8 cellular contexts compared by ENCODE assay signal in the genomic region with DNA sequence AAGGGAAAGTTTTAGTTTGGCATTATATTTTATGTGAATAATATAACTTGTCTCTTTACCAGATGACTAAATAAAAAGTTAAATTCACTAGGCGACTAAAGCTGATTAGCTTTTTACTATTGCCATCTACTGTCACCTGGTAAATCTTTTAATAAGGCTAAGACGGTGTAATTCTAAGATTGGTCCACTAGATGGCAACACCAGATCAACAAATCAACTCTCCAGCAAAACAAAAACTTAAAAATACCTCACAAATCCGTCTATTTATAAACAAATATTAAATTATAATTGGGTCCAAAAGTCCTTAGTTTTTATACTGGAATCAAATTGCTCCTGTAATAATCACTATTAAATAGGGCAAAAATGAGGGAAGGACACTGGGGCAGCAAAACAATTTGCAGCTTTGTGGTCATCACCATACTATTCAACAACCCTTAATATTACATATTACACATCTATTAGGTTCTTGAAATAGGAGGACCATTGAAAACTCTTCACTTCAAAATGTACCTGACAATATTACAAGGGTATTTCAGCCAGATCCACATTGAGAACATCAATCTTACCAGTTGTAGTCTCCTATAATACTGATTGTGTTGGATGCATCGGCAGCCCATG. TPM values are rescaled to one million over a fixed set of nuclear protein-coding genes. Genes with fewer than 3 reads are reported as not detected.
DNase-seq lines count a peak whose midpoint lies in the region; ATAC-seq and TF ChIP-seq lines count a peak whose summit lies in the region.

No MANE protein-coding gene starts in this region.

- peak; percentile 2 for DNase-seq in A172 (ENCODE audit: low spot score)
- peak; percentile 5 for DNase-seq in GM10248 (ENCODE audit: extremely low spot score)
- DNase-seq in NCI-H526 treated with DMSO at 0.1 percent for 48 hours (lab: John Stamatoyannopoulos, UW) = peak; percentile 18
- DNase-seq in cerebellar cortex (ENCODE audit: low spot score) = peak; percentile 71
- DNase-seq in medulla oblongata (ENCODE audit: extremely low spot score) = peak; percentile 80
- DNase-seq in amniotic stem cell (lab: John Stamatoyannopoulos, UW) = no peak

- TF ChIP-seq CTCF in GM10248 (IDR thresholded peaks at IDR 0.05; ENCODE audit: control extremely low read depth, extremely low read depth, low read depth, missing control alignments) = peak; percentile 44

- POLR2A ChIA-PET in GM10248 (lab: Yijun Ruan, JAX) = no interaction called here

- no peak for ATAC-seq in GM21529 (IDR thresholded peaks at IDR 0.05; ENCODE audit: unreplicated experiment)
- no peak for ATAC-seq in GM18873 (IDR thresholded peaks at IDR 0.05; ENCODE audit: low FRiP score, unreplicated experiment)

- CTCF ChIA-PET in GM10248 (lab: Yijun Ruan, JAX) = interaction anchor here (0.7 to 4.5 kb wide), 48 partner anchors 8 to 923 kb away, joined by 3 to 46 read pairs (median 4); no protein-coding TSS in a partner anchor

RNA-seq across cellular contexts. Expression of a gene that starts 47.9 kb away (rescaled TPM):
- not detected in 2 replicates for total RNA-seq in A172 (2014; rRNA removed; shearing (Covaris generic))

RNA-seq across cellular contexts. Expression of a gene that starts 59.8 kb away (rescaled TPM):
- not detected in 2 replicates for total RNA-seq in A172 (2014; rRNA removed; shearing (Covaris generic))
